ENCODE assay signal across 1 cellular context in genomic region chr19:459724-460511, GRCh38.
A peak's percentile ranks its signal among the peaks of the same experiment; 100 is the strongest.
TF ChIP-seq lines count a peak whose summit lies in the region.

No MANE protein-coding gene starts in this region.

TF ChIP-seq in HepG2, 621 proteins besides CTCF, POLR2A, EP300 and RAD21 (continues in another document):
- TF ChIP-seq ZNF430 (CRISPR knock-in tag; IDR thresholded peaks at IDR 0.05): no peak
- TF ChIP-seq STAG1 (CRISPR knock-in tag; IDR thresholded peaks at IDR 0.05): peak; percentile 2; the same call in 1 of the 2 replicates
- TF ChIP-seq PRPF4 (IDR thresholded peaks at IDR 0.05; ENCODE audit: low read depth, low read length, poor library complexity, severe bottlenecking): no peak
- no peak for TF ChIP-seq ZNF616 (CRISPR knock-in tag; IDR thresholded peaks at IDR 0.05; ENCODE audit: low read depth)
- peak; percentile 66; the same call in 1 of the 2 replicates for TF ChIP-seq FOXC1 (CRISPR knock-in tag; IDR thresholded peaks at IDR 0.05; ENCODE audit: borderline replicate concordance)
- no peak for TF ChIP-seq WIZ (CRISPR knock-in tag; IDR thresholded peaks at IDR 0.05)
- TF ChIP-seq KMT2A (CRISPR knock-in tag; IDR thresholded peaks at IDR 0.05): 0 out of 2 replicates have a peak, but pooled peaks have one; percentile 56
- 0 out of 2 replicates have a peak, but pooled peaks have one; percentile 47 for TF ChIP-seq SAFB2 (CRISPR knock-in tag; IDR thresholded peaks at IDR 0.05; ENCODE audit: borderline replicate concordance, low read depth)
- TF ChIP-seq GATAD2A (CRISPR knock-in tag; IDR thresholded peaks at IDR 0.05): peak; percentile 43
- no peak for TF ChIP-seq ZNF335 (CRISPR knock-in tag; IDR thresholded peaks at IDR 0.05)
- no peak for TF ChIP-seq ZNF782 (CRISPR knock-in tag; IDR thresholded peaks at IDR 0.05; ENCODE audit: borderline replicate concordance)
- TF ChIP-seq FOXP4 (CRISPR knock-in tag; IDR thresholded peaks at IDR 0.05): peak; percentile 34; the same call in 1 of the 2 replicates
- no peak for TF ChIP-seq ZNF33B (CRISPR knock-in tag; IDR thresholded peaks at IDR 0.05)
- no peak for TF ChIP-seq SKIL (CRISPR knock-in tag; IDR thresholded peaks at IDR 0.05; ENCODE audit: borderline replicate concordance)
- no peak for TF ChIP-seq FOXP1 (IDR thresholded peaks at IDR 0.05)
- TF ChIP-seq FOXP1 (CRISPR knock-in tag; IDR thresholded peaks at IDR 0.05): peak; percentile 23; the same call in 1 of the 2 replicates
- TF ChIP-seq TBP (CRISPR knock-in tag; IDR thresholded peaks at IDR 0.05): no peak
- TF ChIP-seq PAXIP1 (CRISPR knock-in tag; conservative IDR thresholded peaks at IDR 0.05): peak; percentile 29; the same call in 1 of the 2 replicates
- peak; percentile 49; the same call in 1 of the 2 replicates for TF ChIP-seq CHD2 (IDR thresholded peaks at IDR 0.05; ENCODE audit: low read depth, low read length)
- peak; percentile 73 for TF ChIP-seq PATZ1 (CRISPR knock-in tag; IDR thresholded peaks at IDR 0.05)
- TF ChIP-seq IKZF4 (CRISPR knock-in tag; IDR thresholded peaks at IDR 0.05; ENCODE audit: borderline replicate concordance, low read depth, not compliant biosample characterization): peak; percentile 29
- peak; percentile 50; the same call in 1 of the 2 replicates for TF ChIP-seq BHLHE40 (IDR thresholded peaks at IDR 0.05; ENCODE audit: low read length)
- no peak for TF ChIP-seq REPIN1 (CRISPR knock-in tag; IDR thresholded peaks at IDR 0.05; ENCODE audit: borderline replicate concordance, low read depth)
- TF ChIP-seq SMAD1 (CRISPR knock-in tag; IDR thresholded peaks at IDR 0.05; ENCODE audit: borderline replicate concordance, low read depth): no peak
- no peak for TF ChIP-seq SOX6 (IDR thresholded peaks at IDR 0.05)
- 0 out of 2 replicates have a peak, but pooled peaks have one; percentile 28 for TF ChIP-seq SOX6 (CRISPR knock-in tag; IDR thresholded peaks at IDR 0.05)
- TF ChIP-seq ZSCAN9 (CRISPR knock-in tag; IDR thresholded peaks at IDR 0.05; ENCODE audit: borderline replicate concordance): 0 out of 2 replicates have a peak, but pooled peaks have one; percentile 49
- TF ChIP-seq NR3C1 (CRISPR knock-in tag; IDR thresholded peaks at IDR 0.05): no peak
- no peak for TF ChIP-seq DPF2 (CRISPR knock-in tag; IDR thresholded peaks at IDR 0.05; ENCODE audit: borderline replicate concordance, low read depth)
- TF ChIP-seq ZSCAN20 (CRISPR knock-in tag; IDR thresholded peaks at IDR 0.05; ENCODE audit: borderline replicate concordance): peak; percentile 69; the same call in 1 of the 2 replicates
- no peak for TF ChIP-seq CENPX (CRISPR knock-in tag; IDR thresholded peaks at IDR 0.05)
- TF ChIP-seq ARID5B (CRISPR knock-in tag; IDR thresholded peaks at IDR 0.05): 0 out of 2 replicates have a peak, but pooled peaks have one; percentile 31
- TF ChIP-seq ARNT2 (CRISPR knock-in tag; IDR thresholded peaks at IDR 0.05; ENCODE audit: low read depth): no peak
- TF ChIP-seq GABPB1 (CRISPR knock-in tag; IDR thresholded peaks at IDR 0.05): peak; percentile 53; the same call in 1 of the 2 replicates
- 0 out of 2 replicates have a peak, but pooled peaks have one; percentile 45 for TF ChIP-seq CSRNP1 (CRISPR knock-in tag; IDR thresholded peaks at IDR 0.05)
- peak; percentile 74 for TF ChIP-seq RBFOX2 (IDR thresholded peaks at IDR 0.05; ENCODE audit: low read depth, low read length)
- peak; percentile 61; the same call in 1 of the 2 replicates for TF ChIP-seq NFKB2 (CRISPR knock-in tag; IDR thresholded peaks at IDR 0.05; ENCODE audit: borderline replicate concordance)
- peak; percentile 60; the same call in 1 of the 2 replicates for TF ChIP-seq PHF21A (CRISPR knock-in tag; IDR thresholded peaks at IDR 0.05)
- TF ChIP-seq FOXJ3 (CRISPR knock-in tag; IDR thresholded peaks at IDR 0.05; ENCODE audit: borderline replicate concordance): peak; percentile 54; the same call in 1 of the 2 replicates
- TF ChIP-seq ZNF101 (CRISPR knock-in tag; IDR thresholded peaks at IDR 0.05; ENCODE audit: borderline replicate concordance, low read depth): no peak
- peak; percentile 42; the same call in 1 of the 2 replicates for TF ChIP-seq KDM2A (CRISPR knock-in tag; IDR thresholded peaks at IDR 0.05; ENCODE audit: borderline replicate concordance, low read depth)
- TF ChIP-seq ATF2 (CRISPR knock-in tag; IDR thresholded peaks at IDR 0.05): no peak
- no peak for TF ChIP-seq MBNL3 (CRISPR knock-in tag; conservative IDR thresholded peaks at IDR 0.05)
- peak; percentile 40; the same call in 1 of the 2 replicates for TF ChIP-seq KDM5B (CRISPR knock-in tag; IDR thresholded peaks at IDR 0.05; ENCODE audit: borderline replicate concordance)
- TF ChIP-seq ISX (CRISPR knock-in tag; conservative IDR thresholded peaks at IDR 0.05): no peak
- TF ChIP-seq ZBTB43 (CRISPR knock-in tag; conservative IDR thresholded peaks at IDR 0.05): 0 out of 2 replicates have a peak, but pooled peaks have one; percentile 42
